ENCODE assay signal across 11 cellular contexts in the genomic region with DNA sequence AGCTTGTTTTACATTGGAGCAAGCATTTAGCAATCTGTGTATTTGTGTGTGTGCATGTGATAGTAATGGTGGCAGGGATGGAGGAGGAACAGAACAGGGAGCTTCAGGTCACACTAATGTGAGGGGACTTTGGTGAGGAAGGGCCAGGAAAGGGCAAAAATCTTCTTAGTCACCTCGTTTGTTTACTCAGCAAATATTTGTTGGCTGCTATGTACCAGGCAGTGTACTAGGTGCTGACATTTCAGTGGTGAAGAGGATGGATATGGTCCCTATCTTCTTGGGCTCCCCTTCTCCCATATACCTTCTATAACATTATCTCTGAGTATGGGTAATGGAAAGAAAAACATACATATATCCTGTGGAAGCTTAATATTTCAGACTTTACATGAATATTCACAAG. TPM values are rescaled to one million over a fixed set of nuclear protein-coding genes. Genes with fewer than 3 reads are reported as not detected.
A peak's percentile ranks its signal among the peaks of the same experiment; 100 is the strongest.
DNase-seq lines count a peak whose midpoint lies in the region; ATAC-seq and TF ChIP-seq lines count a peak whose summit lies in the region.
"Had no signal": no experiment of that assay in that cellular context is flagged by ENCODE, and none has a peak within 500 bp of the region (broad histone marks: within the 10 kb centered on the region; RNA-seq: fewer than 3 reads in every experiment).

No MANE protein-coding gene starts in this region.

- H3K27me3 ChIP-seq in A673 (replicated peaks; ENCODE audit: insufficient read depth, low read depth, low read length, poor library complexity) (no peaks in the 10 kb centered on the region), RWPE2 (ENCODE audit: insufficient read depth, poor library complexity, severe bottlenecking) (no peaks in the 10 kb centered on the region)

- POLR2A ChIA-PET in A673 (lab: Charles Lee; ENCODE audit: low non-redundant PET), result no interaction called here

- CTCF ChIA-PET in A673 (lab: Charles Lee), result no interaction called here

- no peaks in the 10 kb centered on the region for H3K4me1 ChIP-seq in A673 (ENCODE audit: insufficient read depth, low read length, poor library complexity, severe bottlenecking)
- peaks cover 33% of the 10 kb centered on the region for H3K4me1 ChIP-seq in RWPE2 (ENCODE audit: insufficient read depth, poor library complexity, severe bottlenecking)

- TF ChIP-seq CTCF in A673 (conservative IDR thresholded peaks at IDR 0.05; ENCODE audit: low read depth, low read length) (no peak), RWPE2 (IDR thresholded peaks at IDR 0.05; ENCODE audit: poor library complexity, severe bottlenecking) (no peak)

- BruUV-seq in A673 (replicated peaks; lab: Mats Ljungman, UMichigan), result TSS peak; percentile 73

- DNase-seq in A673 (ENCODE audit: low spot score), result no peak
- DNase-seq in RWPE2 (ENCODE audit: low spot score), result no peak
- DNase-seq in left colon, result no peak
- no peak for DNase-seq in NCI-H1048 (lab: John Stamatoyannopoulos, UW)
- DNase-seq in activated gamma-delta T cell (lab: John Stamatoyannopoulos, UW), result no peak
- no peak for DNase-seq in NOMO-1 treated with DMSO at 0.1 percent for 48 hours (lab: John Stamatoyannopoulos, UW; ENCODE audit: unreplicated experiment)
- DNase-seq in NCI-H1092 treated with DMSO at 0.1 percent for 48 hours (lab: John Stamatoyannopoulos, UW), result no peak
- DNase-seq: hippocampal formation, NCI-H2171 treated with DMSO at 0.1 percent for 48 hours, posterior cingulate gyrus had no signal

- no peaks in the 10 kb centered on the region for H3K36me3 ChIP-seq in A673 (ENCODE audit: insufficient read depth, low read length, poor library complexity, severe bottlenecking)
- peaks cover 8% of the 10 kb centered on the region for H3K36me3 ChIP-seq in RWPE2 (ENCODE audit: low read depth)

- ATAC-seq in GM21390 (IDR thresholded peaks at IDR 0.05; ENCODE audit: unreplicated experiment) (peak; percentile 18), RWPE2 (ENCODE audit: low read depth) (peak; percentile 7; the same call in 1 of the 3 replicates), left colon (peak; percentile 20)

- no peaks in the 10 kb centered on the region for H3K9me3 ChIP-seq in A673 (ENCODE audit: low read depth, low read length, poor library complexity, severe bottlenecking)
- H3K9me3 ChIP-seq in RWPE2 (ENCODE audit: severe bottlenecking), result no peaks in the 10 kb centered on the region

- H3K27ac ChIP-seq in A673 (ENCODE audit: low read depth, low read length, poor library complexity, severe bottlenecking) (no peak overlapping the region), RWPE2 (ENCODE audit: poor library complexity, severe bottlenecking) (peak overlapping the region; percentile 94)

- H3K4me3 ChIP-seq in A673 (ENCODE audit: low read depth, low read length, poor library complexity, severe bottlenecking), result no peak overlapping the region
- H3K4me3 ChIP-seq in RWPE2 (ENCODE audit: severe bottlenecking), result no peak overlapping the region

- intact Hi-C loops in A673 (cut with micrococcal nuclease; ENCODE audit: unreplicated experiment) (no loop called here), left colon (cut with DNase I, micrococcal nuclease) (no loop called here)

RNA-seq across cellular contexts. Expression of a gene that starts 48.5 kb away (rescaled TPM):
- total RNA-seq in A673 (2021), result 26.0 and 30.6 TPM in 2 replicates
- total RNA-seq in left colon, result 10 to 100 TPM; 19.0 to 24.6 TPM
